In the genomic region with DNA sequence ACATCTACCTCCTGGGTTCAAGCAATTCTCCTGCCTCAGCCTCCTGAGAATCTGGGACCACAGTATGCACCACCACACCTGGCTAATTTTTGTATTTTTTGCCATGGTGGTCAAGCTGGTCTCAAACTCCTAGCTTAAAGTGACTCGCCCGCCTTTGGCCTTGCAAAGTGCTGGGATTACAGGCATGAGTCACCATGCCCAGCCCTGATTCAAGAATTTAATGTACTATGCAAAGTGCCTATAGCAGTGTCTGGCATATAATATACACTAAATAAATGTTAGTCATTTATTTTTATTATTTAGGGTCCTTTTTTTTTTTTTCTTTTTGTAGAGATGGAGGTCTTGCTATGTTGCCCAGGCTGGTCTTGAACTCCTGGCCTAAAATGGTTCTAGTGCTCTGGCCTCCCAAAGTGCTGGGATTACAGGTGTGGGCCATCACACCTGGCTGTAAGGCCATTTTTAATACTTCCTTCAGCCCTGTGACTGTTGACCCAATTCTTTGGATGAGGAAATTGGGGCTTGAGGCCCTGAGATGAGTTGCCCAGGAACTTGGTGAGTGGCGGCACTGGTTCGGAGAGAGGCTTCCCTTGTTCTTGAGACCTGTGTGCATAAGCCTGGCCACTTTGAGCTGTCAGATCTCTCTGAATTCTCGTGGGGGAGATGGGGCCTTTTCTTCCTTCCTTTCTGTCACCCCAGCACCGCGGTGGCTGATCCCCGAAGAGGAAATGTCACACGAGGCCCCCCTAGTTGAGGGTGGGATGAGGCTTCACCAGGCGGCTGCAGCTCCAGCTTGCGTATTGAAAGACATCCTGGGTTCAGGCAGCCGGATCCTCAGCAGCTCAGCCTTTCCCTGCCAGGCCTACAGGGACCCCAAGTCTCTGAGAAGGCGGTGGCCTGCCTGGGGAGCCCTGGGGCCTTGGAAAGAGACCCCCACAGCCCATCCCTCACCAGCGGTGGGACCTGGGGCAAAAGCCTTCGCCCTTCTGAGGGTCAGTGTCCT, we compare ENCODE assay signal across 17 cellular contexts. TPM values are rescaled to one million over a fixed set of nuclear protein-coding genes. Genes with fewer than 3 reads are reported as not detected.
DNase-seq lines count a peak whose midpoint lies in the region; ATAC-seq and TF ChIP-seq lines count a peak whose summit lies in the region.
"Had no signal": no experiment of that assay in that cellular context is flagged by ENCODE, and none has a peak within 500 bp of the region (broad histone marks: within the 10 kb centered on the region; RNA-seq: fewer than 3 reads in every experiment).

No MANE protein-coding gene starts in this region.

- H3K9me3 ChIP-seq in spleen, result no peaks in the 10 kb centered on the region
- H3K9me3 ChIP-seq: gastroesophageal sphincter, HAP-1, tibial nerve had no signal

- H3K27me3 ChIP-seq in spleen (replicated peaks in 1 of 7), result peaks cover 0 to 44% (median 0%) of the 10 kb centered on the region in 7 donors

- no peaks in the 10 kb centered on the region for H3K4me1 ChIP-seq in spleen
- H3K4me1 ChIP-seq: gastroesophageal sphincter, HAP-1, tibial nerve had no signal

- intact Hi-C loops in activated CD4-positive, alpha-beta memory T cell treated with anti-CD3 and anti-CD28 coated beads for 36 hours (cut with micrococcal nuclease), result loop anchor here (10.0 kb wide), 1 partner anchor 61 kb away; no protein-coding TSS in a partner anchor
- intact Hi-C loops in spleen (cut with DNase I; ENCODE audit: low total_unique reads), result no loop called here

- POLR2A ChIA-PET in activated CD4-positive, alpha-beta memory T cell treated with anti-CD3 and anti-CD28 coated beads for 36 hours (lab: Charles Lee), result no interaction called here
- POLR2A ChIA-PET in activated CD4-positive, alpha-beta memory T cell treated with anti-CD3 and anti-CD28 coated beads, Interleukin-2, amount 10 ng/mL, durations not matched to agents 7 days and 5 days (lab: Charles Lee), result no interaction called here

- peak overlapping the region; percentile 45 for H3K27ac Mint-ChIP-seq in activated CD4-positive, alpha-beta memory T cell treated with anti-CD3 and anti-CD28 coated beads for 36 hours
- H3K27ac Mint-ChIP-seq in activated CD4-positive, alpha-beta memory T cell treated with anti-CD3 and anti-CD28 coated beads, Interleukin-2, amount 10 ng/mL, durations not matched to agents 7 days and 5 days, result no peak overlapping the region
- no peak overlapping the region for H3K27ac Mint-ChIP-seq in osteocyte (ENCODE audit: unreplicated experiment)
- H3K27ac Mint-ChIP-seq: activated naive CD4-positive, alpha-beta T cell treated with anti-CD3 and anti-CD28 coated beads for 36 hours had no signal

- no peaks in the 10 kb centered on the region for H3K27me3 Mint-ChIP-seq in activated CD4-positive, alpha-beta memory T cell treated with anti-CD3 and anti-CD28 coated beads for 36 hours
- no peaks in the 10 kb centered on the region for H3K27me3 Mint-ChIP-seq in activated CD4-positive, alpha-beta memory T cell treated with anti-CD3 and anti-CD28 coated beads, Interleukin-2, amount 10 ng/mL, durations not matched to agents 7 days and 5 days
- H3K27me3 Mint-ChIP-seq in osteocyte (ENCODE audit: unreplicated experiment), result peaks cover 4% of the 10 kb centered on the region

- no peak overlapping the region for H3K27ac ChIP-seq in spleen
- H3K27ac ChIP-seq: gastroesophageal sphincter, tibial nerve, VCaP had no signal

- no peak overlapping the region for H3K4me3 Mint-ChIP-seq in activated CD4-positive, alpha-beta memory T cell treated with anti-CD3 and anti-CD28 coated beads for 36 hours
- no peak overlapping the region for H3K4me3 Mint-ChIP-seq in activated CD4-positive, alpha-beta memory T cell treated with anti-CD3 and anti-CD28 coated beads, Interleukin-2, amount 10 ng/mL, durations not matched to agents 7 days and 5 days
- H3K4me3 Mint-ChIP-seq in osteocyte (ENCODE audit: unreplicated experiment), result no peak overlapping the region
- H3K4me3 Mint-ChIP-seq: activated naive CD4-positive, alpha-beta T cell treated with anti-CD3 and anti-CD28 coated beads for 36 hours had no signal

- H3K9me3 Mint-ChIP-seq in activated CD4-positive, alpha-beta memory T cell treated with anti-CD3 and anti-CD28 coated beads for 36 hours, result no peaks in the 10 kb centered on the region
- no peaks in the 10 kb centered on the region for H3K9me3 Mint-ChIP-seq in activated CD4-positive, alpha-beta memory T cell treated with anti-CD3 and anti-CD28 coated beads, Interleukin-2, amount 10 ng/mL, durations not matched to agents 7 days and 5 days
- H3K9me3 Mint-ChIP-seq in osteocyte (ENCODE audit: unreplicated experiment), result no peaks in the 10 kb centered on the region
- H3K9me3 Mint-ChIP-seq: activated naive CD4-positive, alpha-beta T cell treated with anti-CD3 and anti-CD28 coated beads for 36 hours had no signal

- peaks cover 68% of the 10 kb centered on the region for H3K4me1 Mint-ChIP-seq in activated CD4-positive, alpha-beta memory T cell treated with anti-CD3 and anti-CD28 coated beads for 36 hours (ENCODE audit: low read depth)
- H3K4me1 Mint-ChIP-seq in activated CD4-positive, alpha-beta memory T cell treated with anti-CD3 and anti-CD28 coated beads, Interleukin-2, amount 10 ng/mL, durations not matched to agents 7 days and 5 days, result peaks cover 38% of the 10 kb centered on the region
- peaks cover 3% of the 10 kb centered on the region for H3K4me1 Mint-ChIP-seq in osteocyte (ENCODE audit: unreplicated experiment)

- H3K4me3 ChIP-seq in NB4 (ENCODE audit: low read depth, low read length) (no peak overlapping the region), choroid plexus epithelial cell (ENCODE audit: low read depth, low read length) (no peak overlapping the region), spleen (no peak overlapping the region)
- H3K4me3 ChIP-seq: gastroesophageal sphincter, HAP-1, tibial nerve had no signal

- TF ChIP-seq CTCF in NB4 (IDR thresholded peaks at IDR 0.05; ENCODE audit: low read depth, low read length) (no peak), choroid plexus epithelial cell (conservative IDR thresholded peaks at IDR 0.05; ENCODE audit: low read depth, low read length) (no peak), spleen (IDR thresholded peaks at IDR 0.05 in 8 of 11, conservative IDR thresholded peaks at IDR 0.05 in 3 of 11) (no peak), osteocyte (IDR thresholded peaks at IDR 0.05) (no peak), omental fat pad (IDR thresholded peaks at IDR 0.05) (no peak)

- H3K36me3 ChIP-seq in spleen, result no peaks in the 10 kb centered on the region
- H3K36me3 ChIP-seq: gastroesophageal sphincter, HAP-1, tibial nerve had no signal

- DNase-seq in activated CD4-positive, alpha-beta memory T cell treated with anti-CD3 and anti-CD28 coated beads for 36 hours, result no peak
- no peak for DNase-seq in activated CD4-positive, alpha-beta memory T cell treated with anti-CD3 and anti-CD28 coated beads, Interleukin-2, amount 10 ng/mL, durations not matched to agents 7 days and 5 days
- peak; percentile 38 for DNase-seq in NB4 (ENCODE audit: low read depth)
- DNase-seq in choroid plexus epithelial cell (ENCODE audit: low read depth), result peak; percentile 7
- DNase-seq in spleen, result peak; percentile 64
- no peak for DNase-seq in NCI-H2227 (lab: John Stamatoyannopoulos, UW; ENCODE audit: unreplicated experiment)
- DNase-seq in osteocyte (ENCODE audit: extremely low spot score, unreplicated experiment), result no peak
- no peak for DNase-seq in omental fat pad (ENCODE audit: low spot score)
- DNase-seq: activated naive CD4-positive, alpha-beta T cell treated with anti-CD3 and anti-CD28 coated beads for 36 hours; dermis blood vessel endothelial cell; NCI-H1436 treated with DMSO at 0.1 percent for 48 hours; SIG-M5 had no signal

- WGBS in spleen, 5 donors, result 45 to 56% (median 49%) methylated on average over 13 to 15 of the region's 15 CpGs

- TF ChIP-seq POLR2A in NB4 (IDR thresholded peaks at IDR 0.05; ENCODE audit: extremely low read depth, insufficient read length), result no peak
- TF ChIP-seq POLR2A in spleen (IDR thresholded peaks at IDR 0.05), result no peak

- CTCF ChIA-PET in activated CD4-positive, alpha-beta memory T cell treated with anti-CD3 and anti-CD28 coated beads for 36 hours (lab: Charles Lee), result interaction anchor here (1.2 to 2.1 kb wide), 2 partner anchors 42 to 50 kb away, joined by 3 to 5 read pairs; partner anchors contain the start of gene SPNS1
- CTCF ChIA-PET in activated CD4-positive, alpha-beta memory T cell treated with anti-CD3 and anti-CD28 coated beads, Interleukin-2, amount 10 ng/mL, durations not matched to agents 7 days and 5 days (lab: Charles Lee), result no interaction called here

- no peaks in the 10 kb centered on the region for H3K36me3 Mint-ChIP-seq in activated CD4-positive, alpha-beta memory T cell treated with anti-CD3 and anti-CD28 coated beads for 36 hours
- no peaks in the 10 kb centered on the region for H3K36me3 Mint-ChIP-seq in activated CD4-positive, alpha-beta memory T cell treated with anti-CD3 and anti-CD28 coated beads, Interleukin-2, amount 10 ng/mL, durations not matched to agents 7 days and 5 days (ENCODE audit: low read depth)
- H3K36me3 Mint-ChIP-seq in osteocyte (ENCODE audit: unreplicated experiment), result no peaks in the 10 kb centered on the region

- ATAC-seq in omental fat pad (ENCODE audit: low FRiP score), result no peak
- ATAC-seq: gastroesophageal sphincter, sciatic nerve had no signal

RNA-seq across cellular contexts. Expression of gene LAT, which starts 38.7 kb away (rescaled TPM):
- 100 to 1,000 TPM; 250 to 276 TPM for total RNA-seq in activated CD4-positive, alpha-beta memory T cell treated with anti-CD3 and anti-CD28 coated beads for 36 hours
- total RNA-seq in activated CD4-positive, alpha-beta memory T cell treated with anti-CD3 and anti-CD28 coated beads, Interleukin-2, amount 10 ng/mL, durations not matched to agents 7 days and 5 days, result 100 to 1,000 TPM; 333 to 341 TPM
- 10 to 100 TPM; 28.6 to 38.9 (median 32.2) TPM for total RNA-seq in spleen
- polyA plus RNA-seq in spleen, result 10 to 100 TPM; 32.1 to 54.2 (median 48.8) TPM
- total RNA-seq in osteocyte, result 9.2 and 12.0 TPM in 2 replicates
- 1 to 10 TPM; 1.4 to 8.5 (median 6.8) TPM for total RNA-seq in omental fat pad

RNA-seq across cellular contexts. Expression of gene SPNS1, which starts 49.0 kb away (rescaled TPM):
- total RNA-seq in activated CD4-positive, alpha-beta memory T cell treated with anti-CD3 and anti-CD28 coated beads for 36 hours, result 10 to 100 TPM; 11.3 to 12.0 TPM
- 10 to 100 TPM; 20.6 to 24.7 TPM for total RNA-seq in activated CD4-positive, alpha-beta memory T cell treated with anti-CD3 and anti-CD28 coated beads, Interleukin-2, amount 10 ng/mL, durations not matched to agents 7 days and 5 days
- total RNA-seq in spleen, result 10 to 100 TPM; 26.9 to 41.1 (median 29.8) TPM
- polyA plus RNA-seq in spleen, result 10 to 100 TPM; 30.0 to 91.4 (median 68.1) TPM
- 89.5 and 96.6 TPM in 2 replicates for total RNA-seq in osteocyte
- total RNA-seq in omental fat pad, result 10 to 100 TPM; 16.3 to 21.0 (median 18.5) TPM

Comparison
In these comparisons a context has a peak if more than half of its experiments do, and no peak if none do; other contexts are left out.
1. DNase-seq: peak in NB4 (single experiment), choroid plexus epithelial cell (single experiment) and spleen (single experiment); none in activated CD4-positive, alpha-beta memory T cell treated with anti-CD3 and anti-CD28 coated beads for 36 hours (single experiment), activated CD4-positive, alpha-beta memory T cell treated with anti-CD3 and anti-CD28 coated beads, Interleukin-2, amount 10 ng/mL, durations not matched to agents 7 days and 5 days (single experiment), NCI-H2227 (single experiment), osteocyte (single experiment) and omental fat pad (single experiment).
2. RNA of gene LAT, which starts 38.7 kb away (total RNA-seq): 333 to 341 TPM in activated CD4-positive, alpha-beta memory T cell treated with anti-CD3 and anti-CD28 coated beads, Interleukin-2, amount 10 ng/mL, durations not matched to agents 7 days and 5 days and 250 to 276 TPM in activated CD4-positive, alpha-beta memory T cell treated with anti-CD3 and anti-CD28 coated beads for 36 hours; 28.6 to 38.9 TPM in spleen, 9.2 to 12.0 TPM in osteocyte and 1.4 to 8.5 TPM in omental fat pad; every median in the first group is over 4 times any median in the second.